In genomic region chr17:77736207-77736600, GRCh38 we compare ENCODE assay signal across 11 cellular contexts.
A peak's percentile ranks its signal among the peaks of the same experiment; 100 is the strongest.
DNase-seq lines count a peak whose midpoint lies in the region; ATAC-seq and TF ChIP-seq lines count a peak whose summit lies in the region.
"Had no signal": no experiment of that assay in that cellular context is flagged by ENCODE, and none has a peak within 500 bp of the region (broad histone marks: within the 10 kb centered on the region; RNA-seq: fewer than 3 reads in every experiment).

No MANE protein-coding gene starts in this region.

- H4K20me1 ChIP-seq in PC-3 (ENCODE audit: low read length), result no peaks in the 10 kb centered on the region
- H4K20me1 ChIP-seq: BLaER1 treated with 17β-estradiol and CSF1 and Interleukin-3, amounts not matched to agents 10 nM and 100 nM had no signal

- H3K9ac ChIP-seq in PC-3 (ENCODE audit: low read length), result no peak overlapping the region
- H3K9ac ChIP-seq: BLaER1 treated with 17β-estradiol and CSF1 and Interleukin-3, amounts not matched to agents 10 nM and 100 nM had no signal

- H3K9me2 ChIP-seq in PC-3 (replicated peaks; ENCODE audit: low read length), result no peaks in the 10 kb centered on the region

- H3K4me1 ChIP-seq in cardiac muscle cell (ENCODE audit: low read depth) (peaks cover 22% of the 10 kb centered on the region), uterus (peaks cover 15 to 20% of the 10 kb centered on the region in 2 donors), PC-3 (ENCODE audit: insufficient read depth, low read length) (no peaks in the 10 kb centered on the region)

- in situ Hi-C loops in GM13977 (cut with MboI; ENCODE audit: low pct_unique_long_range_greater_than_20kb, low sequenced_read_pairs, unreplicated experiment), result no loop called here

- peak overlapping the region; percentile 49 for H3K27ac ChIP-seq in cardiac muscle cell
- peak overlapping the region; percentile 83 for H3K27ac ChIP-seq in uterus
- no peak overlapping the region for H3K27ac ChIP-seq in PC-3 (ENCODE audit: low read length)
- H3K27ac ChIP-seq: BLaER1 treated with 17β-estradiol and CSF1 and Interleukin-3, amounts not matched to agents 10 nM and 100 nM had no signal

- no peak for TF ChIP-seq CTCF in cardiac muscle cell (IDR thresholded peaks at IDR 0.05; ENCODE audit: low read depth, low read length)
- TF ChIP-seq CTCF in uterus (IDR thresholded peaks at IDR 0.05), result no peak
- TF ChIP-seq CTCF in PC-3 (conservative IDR thresholded peaks at IDR 0.05; ENCODE audit: low read depth, low read length), result no peak
- TF ChIP-seq CTCF in GM13977 (IDR thresholded peaks at IDR 0.05; ENCODE audit: extremely low read depth, insufficient read depth, missing control alignments), result no peak

- intact Hi-C loops in cardiac septum (cut with DNase I) (loop anchor here (1.0 to 5.0 kb wide), 2 partner anchors 43 to 96 kb away; no protein-coding TSS in a partner anchor), uterus (cut with DNase I; ENCODE audit: low total_unique reads) (no loop called here), PC-3 (cut with micrococcal nuclease) (loop anchor here (10.0 kb wide), 1 partner anchor 279 kb away; no protein-coding TSS in a partner anchor)

- no peak for TF ChIP-seq POLR2A in uterus (IDR thresholded peaks at IDR 0.05)

- H3K36me3 ChIP-seq in cardiac muscle cell (no peaks in the 10 kb centered on the region), uterus (no peaks in the 10 kb centered on the region), PC-3 (ENCODE audit: low read depth, low read length) (no peaks in the 10 kb centered on the region)
- H3K36me3 ChIP-seq: BLaER1 treated with 17β-estradiol and CSF1 and Interleukin-3, amounts not matched to agents 10 nM and 100 nM had no signal

- H3K4me3 ChIP-seq in cardiac muscle cell, result no peak overlapping the region
- H3K4me3 ChIP-seq in uterus, result peak overlapping the region in 1 of 2 donors; percentile 12
- H3K4me3 ChIP-seq in PC-3 (ENCODE audit: low read length), result no peak overlapping the region
- H3K4me3 ChIP-seq: BLaER1 treated with 17β-estradiol and CSF1 and Interleukin-3, amounts not matched to agents 10 nM and 100 nM had no signal

- no peaks in the 10 kb centered on the region for H3K9me3 ChIP-seq in cardiac muscle cell (ENCODE audit: low read depth)
- no peaks in the 10 kb centered on the region for H3K9me3 ChIP-seq in uterus
- peaks cover 8% of the 10 kb centered on the region; the same call in 1 of the 2 replicates for H3K9me3 ChIP-seq in PC-3 (ENCODE audit: low read length)

- H3K27me3 ChIP-seq in cardiac muscle cell (no peaks in the 10 kb centered on the region), uterus (no peaks in the 10 kb centered on the region), PC-3 (ENCODE audit: low read length) (peaks cover 93% of the 10 kb centered on the region)
- H3K27me3 ChIP-seq: BLaER1 treated with 17β-estradiol and CSF1 and Interleukin-3, amounts not matched to agents 10 nM and 100 nM had no signal

- POLR2A ChIA-PET in PC-3 (lab: Charles Lee; ENCODE audit: unreplicated experiment), result no interaction called here

- no peak overlapping the region for H3K4me2 ChIP-seq in PC-3 (ENCODE audit: low read length)
- H3K4me2 ChIP-seq: BLaER1 treated with 17β-estradiol and CSF1 and Interleukin-3, amounts not matched to agents 10 nM and 100 nM had no signal

- H3F3A ChIP-seq in PC-3 (ENCODE audit: low read length, unreplicated experiment), result no peaks in the 10 kb centered on the region

- BruUV-seq in PC-3 (replicated peaks; lab: Mats Ljungman, UMichigan), result no TSS peak

- DNase-seq in cardiac muscle cell (ENCODE audit: low read depth in 1 of 2, low spot score in 1 of 2) (peak in 1 of 2 donors; percentile 42), cardiac septum (ENCODE audit: low spot score) (no peak), NCI-H774 (lab: John Stamatoyannopoulos, UW) (peak; percentile 48), mesenteric fat pad (ENCODE audit: low spot score) (peak; percentile 78), uterus (peak; percentile 49 to 63), PC-3 (no peak), germinal center (ENCODE audit: low spot score) (no peak), GM13977 (ENCODE audit: low spot score) (no peak)
- DNase-seq: stimulated activated naive CD4-positive, alpha-beta T cell had no signal

- H3K79me2 ChIP-seq in PC-3 (ENCODE audit: low read length), result no peaks in the 10 kb centered on the region

- no peak for ATAC-seq in PC-3
- ATAC-seq: activated T-helper 17 cell treated with anti-CD3 and anti-CD28 coated beads, Interleukin-2, amount 50 U/mL, for 72 hours had no signal

- CTCF ChIA-PET in PC-3 (lab: Charles Lee), result no interaction called here

- H2AFZ ChIP-seq in PC-3 (ENCODE audit: low read length), result no peak overlapping the region

Comparison
In these comparisons a context has a peak if more than half of its experiments do, and no peak if none do; other contexts are left out.
1. DNase-seq: peak in NCI-H774 (single experiment), mesenteric fat pad (single experiment) and uterus (2 of 2); none in cardiac septum (single experiment), PC-3 (single experiment), germinal center (single experiment) and GM13977 (single experiment).